In genomic region chr2:150212722-150213171, GRCh38 we compare ENCODE assay signal across 14 cellular contexts.
DNase-seq lines count a peak whose midpoint lies in the region; ATAC-seq and TF ChIP-seq lines count a peak whose summit lies in the region.
"Had no signal": no experiment of that assay in that cellular context is flagged by ENCODE, and none has a peak within 500 bp of the region (broad histone marks: within the 10 kb centered on the region; RNA-seq: fewer than 3 reads in every experiment).

No MANE protein-coding gene starts in this region.

- ATAC-seq in HG03342 (IDR thresholded peaks at IDR 0.05; ENCODE audit: unreplicated experiment): no peak
- ATAC-seq in GM21529 (IDR thresholded peaks at IDR 0.05; ENCODE audit: unreplicated experiment): no peak
- no peak for ATAC-seq in naive thymus-derived CD8-positive, alpha-beta T cell
- ATAC-seq in HG02938 (IDR thresholded peaks at IDR 0.05; ENCODE audit: unreplicated experiment): no peak
- ATAC-seq: gastrocnemius medialis, PC-3 had no signal

- DNase-seq in AG10803 (ENCODE audit: low read depth) (peak; percentile 96), HCEC 1CT (peak; percentile 45), myocyte (ENCODE audit: low read depth) (peak; percentile 85)
- no peak for DNase-seq in naive thymus-derived CD8-positive, alpha-beta T cell
- DNase-seq: activated effector memory CD4-positive, alpha-beta T cell treated with Interleukin-2 at 50 U/mL for 16 hours; gastrocnemius medialis; PC-3; WERI-Rb-1 had no signal

- no peaks in the 10 kb centered on the region for H3K36me3 Mint-ChIP-seq in brain
- H3K36me3 Mint-ChIP-seq in naive thymus-derived CD8-positive, alpha-beta T cell: no peaks in the 10 kb centered on the region

- peaks cover 0 to 22% (median 0%) of the 10 kb centered on the region in 5 experiments for H3K9me3 Mint-ChIP-seq in brain
- peaks cover 0 to 8% (median 0%) of the 10 kb centered on the region in 9 donors for H3K9me3 Mint-ChIP-seq in naive thymus-derived CD8-positive, alpha-beta T cell

- POLR2A ChIA-PET in naive thymus-derived CD8-positive, alpha-beta T cell (lab: Charles Lee): no interaction called here

- TF ChIP-seq CTCF in AG10803 (conservative IDR thresholded peaks at IDR 0.05; ENCODE audit: low read length) (no peak), brain (conservative IDR thresholded peaks at IDR 0.05) (no peak)

- no peak overlapping the region for H3K4me3 ChIP-seq in AG10803 (ENCODE audit: low read length)
- H3K4me3 ChIP-seq: ascending aorta; BLaER1 treated with 17β-estradiol and CSF1 and Interleukin-3, amounts not matched to agents 10 nM and 100 nM; gastrocnemius medialis had no signal

- H3K27me3 Mint-ChIP-seq in brain: peaks cover 7% of the 10 kb centered on the region
- H3K27me3 Mint-ChIP-seq in naive thymus-derived CD8-positive, alpha-beta T cell: no peaks in the 10 kb centered on the region

- peaks cover 65% of the 10 kb centered on the region for H3K4me1 Mint-ChIP-seq in brain
- H3K4me1 Mint-ChIP-seq in naive thymus-derived CD8-positive, alpha-beta T cell: no peaks in the 10 kb centered on the region

- H3K27ac Mint-ChIP-seq in brain: peak overlapping the region in 3 of 5 experiments; percentile 10 to 86 (median 73)
- no peak overlapping the region for H3K27ac Mint-ChIP-seq in naive thymus-derived CD8-positive, alpha-beta T cell

- peak overlapping the region in 2 of 5 experiments; percentile 10 to 17 for H3K4me3 Mint-ChIP-seq in brain
- H3K4me3 Mint-ChIP-seq in naive thymus-derived CD8-positive, alpha-beta T cell: no peak overlapping the region

Comparison
In these comparisons a context has a peak if more than half of its experiments do, and no peak if none do; other contexts are left out.
1. DNase-seq: peak in AG10803 (single experiment), HCEC 1CT (single experiment) and myocyte (single experiment); none in naive thymus-derived CD8-positive, alpha-beta T cell (0 of 10).
2. H3K27ac Mint-ChIP-seq: peak in brain (3 of 5); none in naive thymus-derived CD8-positive, alpha-beta T cell (0 of 10).